23 cellular contexts compared by ENCODE assay signal in the genomic region with DNA sequence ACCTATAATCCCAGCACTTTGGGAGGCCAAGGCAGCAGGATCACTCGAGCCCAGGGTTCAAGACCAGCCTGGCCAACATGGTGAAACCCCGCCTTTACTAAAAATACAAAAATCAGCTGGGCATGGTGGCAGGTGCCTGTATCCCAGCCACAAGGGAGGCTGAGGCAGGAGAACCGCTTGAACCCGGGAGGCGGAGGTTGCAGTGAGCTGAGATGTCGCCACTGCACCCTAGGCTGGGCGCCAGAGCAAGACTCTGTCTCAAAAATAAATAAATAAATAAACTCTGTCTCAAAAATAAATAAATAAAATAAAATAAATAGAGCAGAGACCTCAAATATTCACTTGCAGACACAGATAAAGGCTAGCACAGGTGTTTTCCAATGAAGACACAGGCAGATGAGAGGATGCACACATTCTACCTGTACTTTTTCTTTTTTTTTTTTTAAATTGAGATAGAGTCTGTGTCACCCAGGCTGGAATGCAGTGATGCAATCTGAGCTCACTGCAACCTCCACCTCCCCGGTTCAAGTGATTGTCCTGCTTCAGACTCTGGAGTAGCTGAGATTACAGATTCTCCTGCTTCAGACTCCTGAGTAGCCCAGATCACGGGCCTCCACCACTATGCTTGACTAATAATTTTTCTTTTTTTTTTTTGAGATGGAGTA. TPM values are rescaled to one million over a fixed set of nuclear protein-coding genes. Genes with fewer than 3 reads are reported as not detected.
DNase-seq lines count a peak whose midpoint lies in the region; ATAC-seq and TF ChIP-seq lines count a peak whose summit lies in the region.
"Had no signal": no experiment of that assay in that cellular context is flagged by ENCODE, and none has a peak within 500 bp of the region (broad histone marks: within the 10 kb centered on the region; RNA-seq: fewer than 3 reads in every experiment).

No MANE protein-coding gene starts in this region.

- H3K9me3 ChIP-seq in breast epithelium: no peaks in the 10 kb centered on the region
- no peaks in the 10 kb centered on the region for H3K9me3 ChIP-seq in RWPE2 (ENCODE audit: severe bottlenecking)
- H3K9me3 ChIP-seq: esophagus muscularis mucosa, MG63, tibial artery had no signal

- intact Hi-C loops in MCF 10A (cut with micrococcal nuclease) (no loop called here), breast epithelium (cut with DNase I; ENCODE audit: low total_unique reads) (no loop called here)

- CTCF ChIA-PET in MCF 10A (lab: Yijun Ruan, JAX): interaction anchor here (0.6 to 3.8 kb wide), 18 partner anchors 9 to 1411 kb away, joined by 3 to 44 read pairs (median 4); partner anchors contain the start of genes EID2 and EID2B

- H3K36me3 ChIP-seq in breast epithelium: no peaks in the 10 kb centered on the region
- H3K36me3 ChIP-seq in RWPE2 (ENCODE audit: low read depth): peaks cover 22% of the 10 kb centered on the region

- peaks cover 4 to 19% of the 10 kb centered on the region in 2 donors for H3K4me1 ChIP-seq in breast epithelium
- peaks cover 14% of the 10 kb centered on the region for H3K4me1 ChIP-seq in RWPE2 (ENCODE audit: insufficient read depth, poor library complexity, severe bottlenecking)

- no peak for TF ChIP-seq POLR2A in breast epithelium (IDR thresholded peaks at IDR 0.05)

- no peak overlapping the region for H3K4me3 Mint-ChIP-seq in MCF 10A (ENCODE audit: unreplicated experiment)

- DNase-seq in MCF 10A (ENCODE audit: unreplicated experiment) (peak; percentile 56), breast epithelium (ENCODE audit: low spot score in 2 of 2) (no peak), RWPE2 (ENCODE audit: low spot score) (no peak), epithelial cell of prostate (ENCODE audit: low read depth, low spot score) (no peak), cerebellar nuclear complex (lab: John Stamatoyannopoulos, UW) (no peak)
- DNase-seq in stimulated activated CD4-positive, alpha-beta T cell treated with anti-CD3 and anti-CD28 coated beads, Interleukin-4, amount 100 ng/mL, for 24 hours: no peak
- DNase-seq in stimulated activated naive CD8-positive, alpha-beta T cell treated with anti-CD3 and anti-CD28 coated beads, Interleukin-15, Interleukin-2, amounts not matched to agents 100 U/mL and 50 U/mL, for 24 hours: no peak
- no peak for DNase-seq in stimulated activated naive CD4-positive, alpha-beta T cell (lab: John Stamatoyannopoulos, UW)
- DNase-seq: activated CD4-positive, alpha-beta T cell treated with anti-CD3 and anti-CD28 coated beads, Interleukin-2, amount 10 ng/mL, durations not matched to agents 7 days and 5 days; activated CD8-positive, alpha-beta memory T cell treated with anti-CD3 and anti-CD28 coated beads, Interleukin-2, amount 50 U/mL, for 48 hours; activated effector memory CD4-positive, alpha-beta T cell treated with Interleukin-2 at 50 U/mL for 16 hours; activated naive CD8-positive, alpha-beta T cell treated with anti-CD3 and anti-CD28 coated beads, Interleukin-2, amount 50 U/mL, for 24 hours; GDM1; MG63; NCI-H1694; SHP77; stimulated activated naive CD4-positive, alpha-beta T cell treated with Interleukin-2 at 50 U/mL for 16 hours; tibial artery had no signal

- no peak overlapping the region for H3K27ac Mint-ChIP-seq in MCF 10A (ENCODE audit: low read depth, unreplicated experiment)
- H3K27ac Mint-ChIP-seq: activated naive CD8-positive, alpha-beta T cell treated with anti-CD3 and anti-CD28 coated beads, Interleukin-2, amount 50 U/mL, for 24 hours had no signal

- TF ChIP-seq CTCF in MCF 10A (IDR thresholded peaks at IDR 0.05; ENCODE audit: unreplicated experiment): no peak
- TF ChIP-seq CTCF in breast epithelium (IDR thresholded peaks at IDR 0.05): no peak
- no peak for TF ChIP-seq CTCF in RWPE2 (IDR thresholded peaks at IDR 0.05; ENCODE audit: poor library complexity, severe bottlenecking)

- H3K9me3 Mint-ChIP-seq in MCF 10A (ENCODE audit: unreplicated experiment): no peaks in the 10 kb centered on the region
- H3K9me3 Mint-ChIP-seq: activated CD4-positive, alpha-beta T cell treated with anti-CD3 and anti-CD28 coated beads, Interleukin-2, amount 10 ng/mL, durations not matched to agents 7 days and 5 days; activated naive CD8-positive, alpha-beta T cell treated with anti-CD3 and anti-CD28 coated beads, Interleukin-2, amount 50 U/mL, for 24 hours had no signal

- H3K27me3 Mint-ChIP-seq in MCF 10A (ENCODE audit: insufficient read depth, unreplicated experiment): no peaks in the 10 kb centered on the region

- H3K36me3 Mint-ChIP-seq in MCF 10A (ENCODE audit: insufficient read depth, unreplicated experiment): peaks cover 35% of the 10 kb centered on the region

- H3K4me3 ChIP-seq in breast epithelium (no peak overlapping the region), RWPE2 (ENCODE audit: severe bottlenecking) (no peak overlapping the region)
- H3K4me3 ChIP-seq: cardiac muscle cell, esophagus muscularis mucosa, GM23338, MG63, tibial artery had no signal

- POLR2A ChIA-PET in MCF 10A (lab: Yijun Ruan, JAX): interaction anchor here (0.5 to 3.9 kb wide), 8 partner anchors 29 to 1682 kb away, joined by 3 to 21 read pairs (median 3); partner anchors contain the start of gene EID2B

- no TSS peak for BruUV-seq in MCF 10A (replicated peaks; lab: Mats Ljungman, UMichigan)

- ATAC-seq in RWPE2 (ENCODE audit: low read depth): peak; percentile 17; the same call in 2 of the 3 replicates
- no peak for ATAC-seq in stimulated activated naive CD8-positive, alpha-beta T cell treated with anti-CD3 and anti-CD28 coated beads, Interleukin-15, Interleukin-2, amounts not matched to agents 100 U/mL and 50 U/mL, for 24 hours
- ATAC-seq: activated naive CD8-positive, alpha-beta T cell treated with anti-CD3 and anti-CD28 coated beads, Interleukin-2, amount 50 U/mL, for 24 hours; GM23338; right cardiac atrium had no signal

- H3K27me3 ChIP-seq in breast epithelium (no peaks in the 10 kb centered on the region), RWPE2 (ENCODE audit: insufficient read depth, poor library complexity, severe bottlenecking) (no peaks in the 10 kb centered on the region)
- H3K27me3 ChIP-seq: cardiac muscle cell, esophagus muscularis mucosa, MG63, tibial artery had no signal

- H3K27ac ChIP-seq in breast epithelium: no peak overlapping the region
- H3K27ac ChIP-seq in RWPE2 (ENCODE audit: poor library complexity, severe bottlenecking): peak overlapping the region; percentile 4
- H3K27ac ChIP-seq in epithelial cell of prostate: peak overlapping the region; percentile 46
- H3K27ac ChIP-seq: 22Rv1, cardiac muscle cell, esophagus muscularis mucosa, tibial artery had no signal

- peaks cover 8% of the 10 kb centered on the region for H3K4me1 Mint-ChIP-seq in MCF 10A (ENCODE audit: insufficient read depth, unreplicated experiment)

RNA-seq across cellular contexts. Expression of gene RPS16, which starts 2.7 kb away (rescaled TPM):
- total RNA-seq in MCF 10A (2022) (2,837 and 2,909 TPM in 2 replicates), breast epithelium (1,000 to 10,000 TPM; 1,681 to 3,245 (median 1,756) TPM)

RNA-seq across cellular contexts. Expression of gene SUPT5H, which starts 7.0 kb away (rescaled TPM):
- total RNA-seq in MCF 10A (2022) (122 and 165 TPM in 2 replicates), breast epithelium (100 to 1,000 TPM in 2 of 3 donors, 10 to 100 TPM in 1; 74.3 to 115 (median 103) TPM)

RNA-seq across cellular contexts. Expression of gene PLEKHG2, which starts 25.9 kb away (rescaled TPM):
- total RNA-seq in MCF 10A (2022) (19.2 and 19.6 TPM in 2 replicates), breast epithelium (10 to 100 TPM in 2 of 3 donors, 1 to 10 TPM in 1; 8.0 to 11.8 (median 10.2) TPM)

RNA-seq across cellular contexts. Expression of gene ZFP36, which starts 31.8 kb away (rescaled TPM):
- total RNA-seq in MCF 10A (2022): 83.7 and 98.4 TPM in 2 replicates
- total RNA-seq in breast epithelium: 100 to 1,000 TPM in 2 of 3 donors, 10 to 100 TPM in 1; 91.7 to 299 (median 143) TPM

RNA-seq across cellular contexts. Expression of gene TIMM50, which starts 42.2 kb away (rescaled TPM):
- total RNA-seq in MCF 10A (2022) (71.2 and 94.2 TPM in 2 replicates), breast epithelium (10 to 100 TPM; 39.4 to 45.6 (median 41.1) TPM)

Comparison
In these comparisons a context has a peak if more than half of its experiments do, and no peak if none do; other contexts are left out.
1. H3K27ac ChIP-seq: peak in RWPE2 (single experiment) and epithelial cell of prostate (single experiment); none in breast epithelium (0 of 2).